ENCODE assay signal across 24 cellular contexts in the genomic region with DNA sequence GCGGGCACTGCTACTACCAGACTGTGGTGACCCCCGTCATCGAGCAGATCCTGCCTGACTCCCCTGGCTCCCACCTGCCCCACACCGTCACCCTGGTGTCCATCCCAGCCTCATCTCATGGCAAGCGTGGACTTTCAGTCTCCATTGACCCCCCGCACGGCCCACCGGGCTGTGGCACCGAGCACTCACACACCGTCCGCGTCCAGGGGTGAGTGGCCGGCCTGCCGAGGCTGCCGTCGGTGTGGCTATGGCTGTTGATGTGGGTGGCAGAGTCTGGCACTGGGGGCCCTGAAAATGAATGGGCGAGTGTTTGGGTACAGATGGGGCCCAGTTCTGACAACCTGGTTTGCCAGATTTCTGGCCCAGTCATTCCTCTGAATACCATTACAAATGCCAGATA. TPM values are rescaled to one million over a fixed set of nuclear protein-coding genes. Genes with fewer than 3 reads are reported as not detected.
A peak's percentile ranks its signal among the peaks of the same experiment; 100 is the strongest.
DNase-seq lines count a peak whose midpoint lies in the region; ATAC-seq and TF ChIP-seq lines count a peak whose summit lies in the region.
"Had no signal": no experiment of that assay in that cellular context is flagged by ENCODE, and none has a peak within 500 bp of the region (broad histone marks: within the 10 kb centered on the region; RNA-seq: fewer than 3 reads in every experiment).

No MANE protein-coding gene starts in this region.

- H3K9me2 ChIP-seq in PC-3 (replicated peaks; ENCODE audit: low read length): no peaks in the 10 kb centered on the region

- no peaks in the 10 kb centered on the region for H3K27me3 ChIP-seq in AG04450 (ENCODE audit: control insufficient read depth, insufficient read depth, low read length)
- H3K27me3 ChIP-seq in PC-3 (ENCODE audit: low read length): no peaks in the 10 kb centered on the region
- H3K27me3 ChIP-seq in skeletal muscle tissue (ENCODE audit: control insufficient read depth in 3 of 3, insufficient read depth in 3 of 3, low read length in 3 of 3): no peaks in the 10 kb centered on the region
- H3K27me3 ChIP-seq: BE2C, hepatocyte, left lung, MG63, testis had no signal

- H3K4me1 ChIP-seq in PC-3 (ENCODE audit: insufficient read depth, low read length) (peaks cover 30% of the 10 kb centered on the region), skeletal muscle tissue (ENCODE audit: control insufficient read depth in 3 of 3, insufficient read depth in 3 of 3, low read length in 3 of 3) (peaks cover 7 to 11% (median 11%) of the 10 kb centered on the region in 3 donors)

- no peak overlapping the region for H2AFZ ChIP-seq in PC-3 (ENCODE audit: low read length)
- H2AFZ ChIP-seq: hepatocyte had no signal

- H3K4me3 ChIP-seq in AG04450 (ENCODE audit: low read depth, low read length): no peak overlapping the region
- H3K4me3 ChIP-seq in PC-3 (ENCODE audit: low read length): no peak overlapping the region
- H3K4me3 ChIP-seq in skeletal muscle tissue (ENCODE audit: low read length in 3 of 3): no peak overlapping the region
- H3K4me3 ChIP-seq: hepatocyte, left lung, MG63, testis had no signal

- peaks cover 23% of the 10 kb centered on the region for H3K9me3 ChIP-seq in AG04450 (ENCODE audit: control insufficient read depth, insufficient read depth, low read length)
- H3K9me3 ChIP-seq in PC-3 (ENCODE audit: low read length): peaks cover 11% of the 10 kb centered on the region
- no peaks in the 10 kb centered on the region for H3K9me3 ChIP-seq in skeletal muscle tissue (ENCODE audit: control insufficient read depth in 3 of 3, low read length in 3 of 3)
- H3K9me3 ChIP-seq: left lung, testis had no signal

- peaks cover 11% of the 10 kb centered on the region for H3F3A ChIP-seq in PC-3 (ENCODE audit: low read length, unreplicated experiment)

- CTCF ChIA-PET in AG04450 (lab: Charles Lee): no interaction called here
- CTCF ChIA-PET in PC-3 (lab: Charles Lee): no interaction called here

- H3K79me2 ChIP-seq in PC-3 (ENCODE audit: low read length): peaks cover 12% of the 10 kb centered on the region

- no peaks in the 10 kb centered on the region for H4K20me1 ChIP-seq in PC-3 (ENCODE audit: low read length)

- intact Hi-C loops in PC-3 (cut with micrococcal nuclease): no loop called here

- H3K9ac ChIP-seq in PC-3 (ENCODE audit: low read length): no peak overlapping the region
- no peak overlapping the region for H3K9ac ChIP-seq in skeletal muscle tissue (ENCODE audit: low read depth in 1 of 3, low read length in 3 of 3)

- TF ChIP-seq CTCF in AG04450 (IDR thresholded peaks at IDR 0.05; ENCODE audit: low read depth, low read length) (no peak), PC-3 (conservative IDR thresholded peaks at IDR 0.05; ENCODE audit: low read depth, low read length) (no peak)

- BruUV-seq in PC-3 (replicated peaks; lab: Mats Ljungman, UMichigan): no TSS peak

- POLR2A ChIA-PET in AG04450 (lab: Yijun Ruan, JAX) (interaction anchor here (1.2 to 1.6 kb wide), 2 partner anchors 15 to 20 kb away, joined by 4 to 10 read pairs; partner anchors contain the start of gene LIMK1), PC-3 (lab: Charles Lee; ENCODE audit: unreplicated experiment) (interaction anchor here (0.5 to 0.6 kb wide), 2 partner anchors 31 to 76 kb away, joined by 3 to 4 read pairs; no protein-coding TSS in a partner anchor)

- H3K4me2 ChIP-seq in PC-3 (ENCODE audit: low read length): no peak overlapping the region
- H3K4me2 ChIP-seq: hepatocyte had no signal

- DNase-seq in AG04450 (ENCODE audit: low read depth, low spot score) (no peak), PC-3 (no peak), epithelial cell of prostate (ENCODE audit: low read depth, low spot score) (no peak), activated gamma-delta T cell treated with Interleukin-2 at 50 U/mL for 16 hours (no peak), pons (ENCODE audit: low spot score) (no peak)
- DNase-seq: activated B cell treated with CpG ODN at 0.5 μM for 24 hours; activated CD4-positive, alpha-beta T cell treated with anti-CD3 and anti-CD28 coated beads, Interleukin-2, amount 50 U/mL, for 4 hours; activated CD8-positive, alpha-beta memory T cell treated with anti-CD3 and anti-CD28 coated beads, Interleukin-2, amount 50 U/mL, for 48 hours; activated effector memory CD4-positive, alpha-beta T cell treated with anti-CD3 and anti-CD28 coated beads, Interleukin-2, amount 50 U/mL, for 16 hours; BE2C; Calu3; cortex of kidney; immature natural killer cell; NCI-H1436; NCI-H526; stimulated activated CD4-positive, alpha-beta T cell treated with anti-CD3 and anti-CD28 coated beads, Interleukin-1b, Interleukin-23, amount 100 ng/mL, for 48 hours had no signal

- ATAC-seq in PC-3 (no peak), GM21737 (IDR thresholded peaks at IDR 0.05; ENCODE audit: unreplicated experiment) (no peak), GM18868 (IDR thresholded peaks at IDR 0.05; ENCODE audit: unreplicated experiment) (no peak)
- ATAC-seq: left lung; stimulated activated effector memory CD8-positive, alpha-beta T cell treated with anti-CD3 and anti-CD28 coated beads, Interleukin-12 subunit alpha, Interleukin-12 subunit beta, amount 100 ng/mL, for 72 hours had no signal

- peaks cover 23% of the 10 kb centered on the region for H3K36me3 ChIP-seq in PC-3 (ENCODE audit: low read depth, low read length)
- peaks cover 14 to 37% (median 18%) of the 10 kb centered on the region in 3 donors for H3K36me3 ChIP-seq in skeletal muscle tissue (ENCODE audit: control insufficient read depth in 3 of 3, insufficient read depth in 3 of 3, low read length in 3 of 3)

- H3K27ac ChIP-seq in AG04450 (ENCODE audit: low read depth, low read length) (peak overlapping the region; percentile 95), PC-3 (ENCODE audit: low read length) (peak overlapping the region; percentile 97), epithelial cell of prostate (peak overlapping the region; percentile 90), skeletal muscle tissue (ENCODE audit: low read depth, low read length) (peak overlapping the region; percentile 57)

RNA-seq across cellular contexts. Expression of gene LIMK1, which starts 15.4 kb away (rescaled TPM):
- polyA plus RNA-seq in AG04450 (2011; rRNA removed): 33.0 and 52.8 TPM in 2 replicates
- polyA minus RNA-seq in AG04450 (2011; rRNA and poly(A)+ RNA removed): 62.0 and 83.4 TPM in 2 replicates
- total RNA-seq in PC-3 (2014; rRNA removed) (40.3 and 54.3 TPM in 2 replicates), skeletal muscle tissue (4.7 TPM)
